24 cellular contexts compared by ENCODE assay signal in genomic region chr6:3601570-3601969, GRCh38.
"Had no signal": no experiment of that assay in that cellular context is flagged by ENCODE, and none has a peak within 500 bp of the region (broad histone marks: within the 10 kb centered on the region; RNA-seq: fewer than 3 reads in every experiment).

No MANE protein-coding gene starts in this region.

- H3K36me3 ChIP-seq: stomach, suprapubic skin, thoracic aorta, thyroid gland, tibial artery, tibial nerve, transverse colon, upper lobe of left lung, upper lobe of right lung, uterus, vagina had no signal

- H3K9me3 ChIP-seq: suprapubic skin, testis, thyroid gland, uterus had no signal

- H3K4me1 ChIP-seq: stomach, suprapubic skin, testis, tibial nerve, transverse colon, upper lobe of left lung, uterus, vagina had no signal

- H3K27ac ChIP-seq: stomach, suprapubic skin, testis, thoracic aorta, thyroid gland, tibial artery, tibial nerve, transverse colon, upper lobe of left lung, upper lobe of right lung, uterus, vagina had no signal

- H3K4me3 ChIP-seq: stomach, suprapubic skin, testis, thoracic aorta, thyroid gland, tibial artery, tibial nerve, transverse colon, upper lobe of left lung, upper lobe of right lung, uterus, vagina had no signal

- DNase-seq: stimulated activated CD4-positive, alpha-beta T cell treated with anti-CD3 and anti-CD28 coated beads, Interleukin-2, amount 100 ng/mL, for 48 hours; stimulated activated CD4-positive, alpha-beta T cell treated with anti-CD3 and anti-CD28 coated beads, Interleukin-4, amount 100 ng/mL, for 1 hour; stimulated activated CD4-positive, alpha-beta T cell treated with anti-CD3 and anti-CD28 coated beads, Interleukin-4, amount 100 ng/mL, for 24 hours; stimulated activated CD4-positive, alpha-beta T cell treated with anti-CD3 and anti-CD28 coated beads, Interleukin-4, amount 100 ng/mL, for 4 hours; stimulated activated CD8-positive, alpha-beta memory T cell treated with anti-CD3 and anti-CD28 coated beads, Interleukin-4, amount 100 ng/mL, for 48 hours; stimulated activated naive B cell treated with anti-CD40 and anti-IgM and Interleukin-4, amounts not matched to agents 10 μg/mL and 1 μg/mL and 100 μg/mL, for 72 hours; stimulated activated naive CD4-positive, alpha-beta T cell; stimulated activated naive CD4-positive, alpha-beta T cell treated with Interleukin-2 at 50 U/mL for 16 hours; stimulated activated naive CD8-positive, alpha-beta T cell treated with anti-CD3 and anti-CD28 coated beads, Interleukin-15, amount 100 ng/mL, for 72 hours; stimulated activated naive CD8-positive, alpha-beta T cell treated with anti-CD3 and anti-CD28 coated beads, Interleukin-15, Interleukin-2, amounts not matched to agents 100 U/mL and 50 U/mL, for 24 hours; stomach; substantia nigra; testis; thyroid gland; tibial artery; transverse colon; trophoblast cell; upper lobe of left lung; upper lobe of right lung; uterus had no signal
